ENCODE assay signal across 15 cellular contexts in the genomic region with DNA sequence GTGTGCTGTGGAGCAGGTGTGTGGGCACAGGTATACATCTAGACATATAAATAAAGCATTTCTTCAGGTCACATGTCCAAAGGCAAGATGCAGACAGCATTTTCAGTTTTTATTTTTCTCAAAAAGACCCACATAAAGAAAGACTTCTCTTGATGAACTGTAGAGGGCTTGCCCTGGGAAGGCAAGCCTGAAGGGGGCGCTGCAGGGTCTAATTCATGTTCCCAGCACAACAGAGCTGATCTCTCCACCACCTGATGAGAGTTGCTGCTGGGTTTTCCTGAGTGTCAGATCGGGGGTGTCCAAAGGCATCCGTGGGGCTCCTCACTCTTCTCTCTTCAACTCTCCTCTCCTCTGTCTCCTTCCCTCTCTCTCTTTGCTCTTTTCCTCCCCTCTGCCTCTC. TPM values are rescaled to one million over a fixed set of nuclear protein-coding genes. Genes with fewer than 3 reads are reported as not detected.
A peak's percentile ranks its signal among the peaks of the same experiment; 100 is the strongest.
DNase-seq lines count a peak whose midpoint lies in the region; ATAC-seq and TF ChIP-seq lines count a peak whose summit lies in the region.
"Had no signal": no experiment of that assay in that cellular context is flagged by ENCODE, and none has a peak within 500 bp of the region (broad histone marks: within the 10 kb centered on the region; RNA-seq: fewer than 3 reads in every experiment).

No MANE protein-coding gene starts in this region.

- H3K4me3 Mint-ChIP-seq in chondrocyte (ENCODE audit: unreplicated experiment) (no peak overlapping the region), progenitor cell of endocrine pancreas (ENCODE audit: low read depth) (no peak overlapping the region)
- H3K4me3 Mint-ChIP-seq: activated CD8-positive, alpha-beta memory T cell treated with anti-CD3 and anti-CD28 coated beads, Interleukin-2, amount 10 ng/mL, durations not matched to agents 7 days and 5 days; activated naive CD8-positive, alpha-beta T cell had no signal

- no peaks in the 10 kb centered on the region for H3K36me3 Mint-ChIP-seq in chondrocyte (ENCODE audit: low read depth)
- H3K36me3 Mint-ChIP-seq in progenitor cell of endocrine pancreas (ENCODE audit: insufficient read depth), result no peaks in the 10 kb centered on the region
- H3K36me3 Mint-ChIP-seq: activated CD8-positive, alpha-beta memory T cell treated with anti-CD3 and anti-CD28 coated beads, Interleukin-2, amount 10 ng/mL, durations not matched to agents 7 days and 5 days; activated naive CD8-positive, alpha-beta T cell had no signal

- ATAC-seq in HG02885 (IDR thresholded peaks at IDR 0.05; ENCODE audit: poor library complexity, unreplicated experiment) (no peak), GM19351 (IDR thresholded peaks at IDR 0.05; ENCODE audit: unreplicated experiment) (no peak)
- ATAC-seq: activated CD8-positive, alpha-beta memory T cell treated with anti-CD3 and anti-CD28 coated beads, Interleukin-2, amount 10 ng/mL, durations not matched to agents 7 days and 5 days had no signal

- H3K27ac Mint-ChIP-seq in chondrocyte (ENCODE audit: unreplicated experiment) (no peak overlapping the region), progenitor cell of endocrine pancreas (no peak overlapping the region)
- H3K27ac Mint-ChIP-seq: activated CD8-positive, alpha-beta memory T cell treated with anti-CD3 and anti-CD28 coated beads, Interleukin-2, amount 10 ng/mL, durations not matched to agents 7 days and 5 days; activated naive CD8-positive, alpha-beta T cell had no signal

- H3K4me1 Mint-ChIP-seq in chondrocyte (ENCODE audit: low read depth) (no peaks in the 10 kb centered on the region), progenitor cell of endocrine pancreas (ENCODE audit: low read depth) (no peaks in the 10 kb centered on the region)
- H3K4me1 Mint-ChIP-seq: activated CD8-positive, alpha-beta memory T cell treated with anti-CD3 and anti-CD28 coated beads, Interleukin-2, amount 10 ng/mL, durations not matched to agents 7 days and 5 days had no signal

- H3K9me3 Mint-ChIP-seq in chondrocyte (ENCODE audit: low read depth), result peaks cover 30% of the 10 kb centered on the region
- H3K9me3 Mint-ChIP-seq in progenitor cell of endocrine pancreas (ENCODE audit: low read depth), result peaks cover 10% of the 10 kb centered on the region

- TF ChIP-seq CTCF in LNCAP (IDR thresholded peaks at IDR 0.05) (0 out of 2 replicates have a peak, but pooled peaks have one; percentile 25), chondrocyte (IDR thresholded peaks at IDR 0.05) (peak; percentile 24), progenitor cell of endocrine pancreas (IDR thresholded peaks at IDR 0.05; ENCODE audit: unreplicated experiment) (peak; percentile 19)

- peaks cover 11% of the 10 kb centered on the region for H3K27me3 Mint-ChIP-seq in chondrocyte (ENCODE audit: low read depth)
- peaks cover 22% of the 10 kb centered on the region for H3K27me3 Mint-ChIP-seq in progenitor cell of endocrine pancreas
- H3K27me3 Mint-ChIP-seq: activated CD8-positive, alpha-beta memory T cell treated with anti-CD3 and anti-CD28 coated beads, Interleukin-2, amount 10 ng/mL, durations not matched to agents 7 days and 5 days had no signal

- DNase-seq in NCI-H82 (lab: John Stamatoyannopoulos, UW) (peak; percentile 63), NCI-H82 treated with DMSO at 0.1 percent for 48 hours (lab: John Stamatoyannopoulos, UW; ENCODE audit: unreplicated experiment) (no peak), chondrocyte (ENCODE audit: low spot score) (peak; percentile 34), progenitor cell of endocrine pancreas (ENCODE audit: low spot score, unreplicated experiment) (no peak), COLO829 (ENCODE audit: low spot score) (no peak)
- DNase-seq: activated CD8-positive, alpha-beta memory T cell treated with anti-CD3 and anti-CD28 coated beads, Interleukin-2, amount 10 ng/mL, durations not matched to agents 7 days and 5 days; EL; Kasumi-1; mesenchymal stem cell; NCI-H2171 treated with DMSO at 0.1 percent for 48 hours; stimulated activated CD4-positive, alpha-beta T cell treated with anti-CD3 and anti-CD28 coated beads, Interleukin-15, amount 100 ng/mL, for 24 hours had no signal

RNA-seq across cellular contexts. Expression of a gene that starts 26.6 kb away (rescaled TPM):
- total RNA-seq in chondrocyte (0.99 to 1.6 TPM (median 1.5 TPM) in 3 replicates), progenitor cell of endocrine pancreas (2.9 and 3.0 TPM in 2 replicates)
- total RNA-seq: activated CD8-positive, alpha-beta memory T cell treated with anti-CD3 and anti-CD28 coated beads, Interleukin-2, amount 10 ng/mL, durations not matched to agents 7 days and 5 days had no signal

Comparison
In these comparisons a context has a peak if more than half of its experiments do, and no peak if none do; other contexts are left out.
1. DNase-seq: peak in NCI-H82 (single experiment) and chondrocyte (single experiment); none in NCI-H82 treated with DMSO at 0.1 percent for 48 hours (single experiment), progenitor cell of endocrine pancreas (single experiment) and COLO829 (single experiment).
2. Peak in every context shown above with its lines, with median percentiles within 50 percentile points of each other: CTCF ChIP-seq.